Comparison of ENCODE assay signal across 9 cellular contexts in the genomic region with DNA sequence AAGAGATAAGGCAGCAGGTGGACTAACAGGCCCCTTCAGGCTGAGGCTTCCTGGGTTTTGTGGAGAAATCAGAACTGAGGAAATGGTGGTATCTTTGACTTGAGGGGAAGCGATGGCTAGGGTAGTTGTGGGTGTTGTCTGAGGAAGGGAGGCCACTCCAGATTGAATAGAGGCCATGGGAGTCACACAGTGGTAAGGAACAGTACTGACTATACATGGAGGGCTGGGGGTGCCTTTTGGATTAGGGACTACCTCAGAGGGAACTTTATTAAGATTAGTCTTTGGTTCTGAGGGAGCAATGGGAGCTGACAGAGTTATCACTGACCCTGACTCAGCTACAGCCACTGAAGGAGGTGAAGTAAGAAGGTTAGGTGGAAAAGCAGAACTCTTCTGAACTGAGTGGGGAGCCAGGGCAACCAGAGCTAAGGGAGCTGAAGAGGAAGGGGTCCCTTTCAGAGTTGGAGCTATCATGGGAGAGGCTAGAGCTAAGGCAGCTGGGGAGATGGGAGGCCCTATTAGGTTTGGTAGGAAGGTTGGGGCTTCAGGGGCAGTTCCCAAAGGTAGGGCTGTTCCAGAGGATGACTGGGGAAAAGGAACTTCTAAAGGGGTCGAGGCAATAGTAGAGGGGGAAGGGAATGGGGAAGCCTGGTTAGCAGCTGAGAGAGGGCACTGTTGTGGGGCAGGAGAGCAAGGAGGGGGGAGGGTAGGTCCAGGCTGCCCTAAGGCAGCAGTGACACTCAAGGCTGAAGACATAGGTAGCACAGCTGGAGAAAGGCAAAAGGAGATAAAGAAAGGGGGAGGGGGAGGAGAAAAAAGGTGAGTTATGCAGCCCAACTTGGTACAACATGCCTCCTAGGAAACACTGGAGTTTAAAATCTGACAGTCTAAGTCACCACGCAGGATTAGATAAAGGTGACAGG. TPM values are rescaled to one million over a fixed set of nuclear protein-coding genes. Genes with fewer than 3 reads are reported as not detected.
A peak's percentile ranks its signal among the peaks of the same experiment; 100 is the strongest.
DNase-seq lines count a peak whose midpoint lies in the region; ATAC-seq and TF ChIP-seq lines count a peak whose summit lies in the region.
"Had no signal": no experiment of that assay in that cellular context is flagged by ENCODE, and none has a peak within 500 bp of the region (broad histone marks: within the 10 kb centered on the region; RNA-seq: fewer than 3 reads in every experiment).

No MANE protein-coding gene starts in this region.

- intact Hi-C loops in A673 (cut with micrococcal nuclease; ENCODE audit: unreplicated experiment) = no loop called here
- intact Hi-C loops in activated T-helper 1 cell treated with anti-CD3 and anti-CD28 coated beads, Interleukin-12 subunit alpha, Interleukin-12 subunit beta, Interleukin-2, Interleukin-4 antibody, amounts not matched to agents 30 ng/mL and 10 ng/mL and 1 ng/mL, durations not matched to agents 14 hours and 24 hours and 36 hours (cut with micrococcal nuclease) = no loop called here

- POLR2A ChIA-PET in A673 (lab: Charles Lee; ENCODE audit: low non-redundant PET) = no interaction called here

- no TSS peak for BruUV-seq in A673 (replicated peaks; lab: Mats Ljungman, UMichigan)

- H3K4me3 ChIP-seq in A673 (ENCODE audit: low read depth, low read length, poor library complexity, severe bottlenecking) = no peak overlapping the region
- H3K4me3 ChIP-seq in liver (ENCODE audit: low read depth in 1 of 3, low read length in 3 of 3) = no peak overlapping the region
- H3K4me3 ChIP-seq in HAP-1 = no peak overlapping the region

- H3K9me3 ChIP-seq in A673 (ENCODE audit: low read depth, low read length, poor library complexity, severe bottlenecking) (no peaks in the 10 kb centered on the region), liver (ENCODE audit: control insufficient read depth in 4 of 4, low read length in 3 of 4) (no peaks in the 10 kb centered on the region), HAP-1 (no peaks in the 10 kb centered on the region)

- H3K36me3 ChIP-seq in A673 (ENCODE audit: insufficient read depth, low read length, poor library complexity, severe bottlenecking) (peaks cover 64% of the 10 kb centered on the region), liver (ENCODE audit: control insufficient read depth in 4 of 4, insufficient read depth in 3 of 4, low read depth in 1 of 4, low read length in 3 of 4) (peaks cover 10 to 23% (median 17%) of the 10 kb centered on the region in 4 donors), HAP-1 (replicated peaks) (peaks cover 73% of the 10 kb centered on the region)

- 77% methylated on average over 3 of the region's 3 CpGs for WGBS in liver

- no peak for ATAC-seq in HG02840 (IDR thresholded peaks at IDR 0.05; ENCODE audit: low FRiP score, unreplicated experiment)

- no peaks in the 10 kb centered on the region for H3K27me3 ChIP-seq in A673 (replicated peaks; ENCODE audit: insufficient read depth, low read depth, low read length, poor library complexity)
- no peaks in the 10 kb centered on the region for H3K27me3 ChIP-seq in liver (ENCODE audit: control insufficient read depth in 4 of 4, insufficient read depth in 4 of 4, low read length in 3 of 4)
- no peaks in the 10 kb centered on the region for H3K27me3 ChIP-seq in HAP-1 (ENCODE audit: low read depth)

- TF ChIP-seq CTCF in A673 (conservative IDR thresholded peaks at IDR 0.05; ENCODE audit: low read depth, low read length) = no peak
- TF ChIP-seq CTCF in HFFc6 (IDR thresholded peaks at IDR 0.05) = no peak
- TF ChIP-seq CTCF in liver (IDR thresholded peaks at IDR 0.05; ENCODE audit: low read depth, low read length, missing input control) = no peak

- H3K4me1 ChIP-seq in A673 (ENCODE audit: insufficient read depth, low read length, poor library complexity, severe bottlenecking) = peaks cover 67% of the 10 kb centered on the region
- H3K4me1 ChIP-seq in liver (ENCODE audit: control insufficient read depth in 4 of 4, insufficient read depth in 4 of 4, low read length in 3 of 4) = peaks cover 11 to 43% (median 30%) of the 10 kb centered on the region in 4 donors
- H3K4me1 ChIP-seq in HAP-1 = peaks cover 21% of the 10 kb centered on the region

- no peak for DNase-seq in A673 (ENCODE audit: low spot score)
- DNase-seq in HFFc6 = no peak
- DNase-seq in activated T-helper 1 cell treated with anti-CD3 and anti-CD28 coated beads, Interleukin-12 subunit alpha, Interleukin-12 subunit beta, Interleukin-2, Interleukin-4 antibody, amounts not matched to agents 30 ng/mL and 10 ng/mL and 1 ng/mL, durations not matched to agents 14 hours and 24 hours and 36 hours (ENCODE audit: low spot score) = no peak
- no peak for DNase-seq in HAP-1 (ENCODE audit: low spot score in 2 of 2)
- no peak for DNase-seq in hippocampal formation (lab: John Stamatoyannopoulos, UW)
- DNase-seq in NCI-H1694 treated with DMSO at 0.1 percent for 48 hours (lab: John Stamatoyannopoulos, UW) = no peak
- DNase-seq: stimulated activated CD4-positive, alpha-beta T cell treated with anti-CD3 and anti-CD28 coated beads, Interleukin-12 subunit alpha, Interleukin-12 subunit beta, amount 100 ng/mL, for 4 hours had no signal

- H3K4me1 Mint-ChIP-seq in HFFc6 (ENCODE audit: low read depth) = peaks cover 70% of the 10 kb centered on the region
- H3K4me1 Mint-ChIP-seq in activated T-helper 1 cell treated with anti-CD3 and anti-CD28 coated beads, Interleukin-12 subunit alpha, Interleukin-12 subunit beta, Interleukin-2, Interleukin-4 antibody, amounts not matched to agents 30 ng/mL and 10 ng/mL and 1 ng/mL, durations not matched to agents 14 hours and 24 hours and 36 hours (ENCODE audit: low read depth) = peaks cover 74% of the 10 kb centered on the region

- H3K36me3 Mint-ChIP-seq in HFFc6 (ENCODE audit: low read depth) = peaks cover 54% of the 10 kb centered on the region
- H3K36me3 Mint-ChIP-seq in activated T-helper 1 cell treated with anti-CD3 and anti-CD28 coated beads, Interleukin-12 subunit alpha, Interleukin-12 subunit beta, Interleukin-2, Interleukin-4 antibody, amounts not matched to agents 30 ng/mL and 10 ng/mL and 1 ng/mL, durations not matched to agents 14 hours and 24 hours and 36 hours (ENCODE audit: low read depth) = peaks cover 74% of the 10 kb centered on the region

- CTCF ChIA-PET in A673 (lab: Charles Lee) = no interaction called here

- peak overlapping the region; percentile 100 for H3K27ac Mint-ChIP-seq in HFFc6
- peak overlapping the region; percentile 76 for H3K27ac Mint-ChIP-seq in activated T-helper 1 cell treated with anti-CD3 and anti-CD28 coated beads, Interleukin-12 subunit alpha, Interleukin-12 subunit beta, Interleukin-2, Interleukin-4 antibody, amounts not matched to agents 30 ng/mL and 10 ng/mL and 1 ng/mL, durations not matched to agents 14 hours and 24 hours and 36 hours

- no peaks in the 10 kb centered on the region for H3K9me3 Mint-ChIP-seq in HFFc6
- H3K9me3 Mint-ChIP-seq in activated T-helper 1 cell treated with anti-CD3 and anti-CD28 coated beads, Interleukin-12 subunit alpha, Interleukin-12 subunit beta, Interleukin-2, Interleukin-4 antibody, amounts not matched to agents 30 ng/mL and 10 ng/mL and 1 ng/mL, durations not matched to agents 14 hours and 24 hours and 36 hours = no peaks in the 10 kb centered on the region

- H3K27ac ChIP-seq in A673 (ENCODE audit: low read depth, low read length, poor library complexity, severe bottlenecking) (peak overlapping the region; percentile 89), liver (ENCODE audit: low read depth in 1 of 2, low read length in 2 of 2) (peak overlapping the region; percentile 9 to 19)

- H3K27me3 Mint-ChIP-seq in HFFc6 (ENCODE audit: insufficient read depth) = peaks cover 8% of the 10 kb centered on the region
- peaks cover 1% of the 10 kb centered on the region for H3K27me3 Mint-ChIP-seq in activated T-helper 1 cell treated with anti-CD3 and anti-CD28 coated beads, Interleukin-12 subunit alpha, Interleukin-12 subunit beta, Interleukin-2, Interleukin-4 antibody, amounts not matched to agents 30 ng/mL and 10 ng/mL and 1 ng/mL, durations not matched to agents 14 hours and 24 hours and 36 hours (ENCODE audit: insufficient read depth)

- no peak for TF ChIP-seq RAD21 in liver (IDR thresholded peaks at IDR 0.05)

- peak overlapping the region; percentile 100; the same call in 1 of the 2 replicates for H3K4me3 Mint-ChIP-seq in HFFc6
- H3K4me3 Mint-ChIP-seq in activated T-helper 1 cell treated with anti-CD3 and anti-CD28 coated beads, Interleukin-12 subunit alpha, Interleukin-12 subunit beta, Interleukin-2, Interleukin-4 antibody, amounts not matched to agents 30 ng/mL and 10 ng/mL and 1 ng/mL, durations not matched to agents 14 hours and 24 hours and 36 hours = peak overlapping the region; percentile 45

- in situ Hi-C loops in HAP-1 (cut with MboI; ENCODE audit: low sequenced_read_pairs) = no loop called here

- H3K9ac ChIP-seq in liver (ENCODE audit: low read depth in 1 of 2, low read length in 2 of 2) = no peak overlapping the region

RNA-seq across cellular contexts. Expression of gene NACA, which starts 4.1 kb away (rescaled TPM):
- 906 and 908 TPM in 2 replicates for total RNA-seq in A673 (2021)
- 100 to 1,000 TPM; 716 to 840 (median 802) TPM for total RNA-seq in HFFc6 (2021; fragmentation: NEBNext Ultra II Directional; extraction: Animal tissue kit (Norgen Biotek cat#: 25700))
- 942 and 963 TPM in 2 replicates for total RNA-seq in activated T-helper 1 cell treated with anti-CD3 and anti-CD28 coated beads, Interleukin-12 subunit alpha, Interleukin-12 subunit beta, Interleukin-2, Interleukin-4 antibody, amounts not matched to agents 30 ng/mL and 10 ng/mL and 1 ng/mL, durations not matched to agents 14 hours and 24 hours and 36 hours
- 100 to 1,000 TPM; 365 to 695 TPM for total RNA-seq in liver
- polyA plus RNA-seq in liver = 100 to 1,000 TPM; 370 to 543 TPM

RNA-seq across cellular contexts. Expression of gene PRIM1, which starts 31.2 kb away (rescaled TPM):
- total RNA-seq in A673 (2021) (51.9 and 66.2 TPM in 2 replicates), liver (10 to 100 TPM in 1 of 2 donors, 1 to 10 TPM in 1; 7.2 to 24.8 TPM)
- total RNA-seq in HFFc6 (2021; fragmentation: NEBNext Ultra II Directional; extraction: Animal tissue kit (Norgen Biotek cat#: 25700)) = 10 to 100 TPM in 4 of 6 experiments, 1 to 10 TPM in 2; 5.8 to 13.1 (median 10.7) TPM
- total RNA-seq in activated T-helper 1 cell treated with anti-CD3 and anti-CD28 coated beads, Interleukin-12 subunit alpha, Interleukin-12 subunit beta, Interleukin-2, Interleukin-4 antibody, amounts not matched to agents 30 ng/mL and 10 ng/mL and 1 ng/mL, durations not matched to agents 14 hours and 24 hours and 36 hours = 67.5 and 67.8 TPM in 2 replicates
- polyA plus RNA-seq in liver = 1 to 10 TPM; 2.7 to 3.7 TPM

RNA-seq across cellular contexts. Expression of gene PTGES3, which starts 32.9 kb away (rescaled TPM):
- total RNA-seq in A673 (2021) (413 and 450 TPM in 2 replicates), liver (10 to 100 TPM; 65.0 to 87.2 TPM)
- 100 to 1,000 TPM; 177 to 229 (median 216) TPM for total RNA-seq in HFFc6 (2021; fragmentation: NEBNext Ultra II Directional; extraction: Animal tissue kit (Norgen Biotek cat#: 25700))
- total RNA-seq in activated T-helper 1 cell treated with anti-CD3 and anti-CD28 coated beads, Interleukin-12 subunit alpha, Interleukin-12 subunit beta, Interleukin-2, Interleukin-4 antibody, amounts not matched to agents 30 ng/mL and 10 ng/mL and 1 ng/mL, durations not matched to agents 14 hours and 24 hours and 36 hours = 301 and 302 TPM in 2 replicates
- 10 to 100 TPM; 75.4 to 94.1 TPM for polyA plus RNA-seq in liver

RNA-seq across cellular contexts. Expression of gene HSD17B6, which starts 42.2 kb away (rescaled TPM):
- total RNA-seq in A673 (2021) = 0.39 and 1.2 TPM in 2 replicates
- total RNA-seq in HFFc6 (2021; fragmentation: NEBNext Ultra II Directional; extraction: Animal tissue kit (Norgen Biotek cat#: 25700)) = 1 to 10 TPM in 5 of 6 experiments, under 1 TPM in 1; 0.88 to 3.2 (median 1.6) TPM
- 1.3 and 1.7 TPM in 2 replicates for total RNA-seq in activated T-helper 1 cell treated with anti-CD3 and anti-CD28 coated beads, Interleukin-12 subunit alpha, Interleukin-12 subunit beta, Interleukin-2, Interleukin-4 antibody, amounts not matched to agents 30 ng/mL and 10 ng/mL and 1 ng/mL, durations not matched to agents 14 hours and 24 hours and 36 hours
- 1,000 to 10,000 TPM in 1 of 2 donors, 1 to 10 TPM in 1; 3.0 to 1,013 TPM for total RNA-seq in liver
- polyA plus RNA-seq in liver = 100 to 1,000 TPM; 662 to 748 TPM
